ENCODE assay signal across 28 cellular contexts in genomic region chr21:45756029-45756428, GRCh38.
"Had no signal": no experiment of that assay in that cellular context is flagged by ENCODE, and none has a peak within 500 bp of the region (broad histone marks: within the 10 kb centered on the region; RNA-seq: fewer than 3 reads in every experiment).

No MANE protein-coding gene starts in this region.

- H3K27ac Mint-ChIP-seq: dendritic cell treated with granulocyte-macrophage colony-stimulating factor and Interleukin-4, amounts not matched to agents 40 ng/mL and 50 ng/mL, for 4 days; effector memory CD8-positive, alpha-beta T cell; endodermal cell had no signal

- H3K4me1 Mint-ChIP-seq: endodermal cell had no signal

- DNase-seq: colonic mucosa; cortex of kidney; dermis blood vessel endothelial cell; dorsolateral prefrontal cortex; effector CD4-positive, alpha-beta T cell; effector CD8-positive, alpha-beta T cell; effector memory CD4-positive, alpha-beta T cell; effector memory CD8-positive, alpha-beta T cell; endodermal cell; esophagus squamous epithelium; foreskin fibroblast; foreskin keratinocyte; foreskin melanocyte; gastrocnemius medialis; glutamatergic neuron; head of caudate nucleus; heart left ventricle; heart right ventricle had no signal

- H3K4me1 ChIP-seq: colonic mucosa, esophagus muscularis mucosa, esophagus squamous epithelium, foreskin keratinocyte, gastrocnemius medialis, gastroesophageal sphincter, heart left ventricle, heart right ventricle had no signal

- H3K27me3 Mint-ChIP-seq: dendritic cell treated with granulocyte-macrophage colony-stimulating factor and Interleukin-4, amounts not matched to agents 40 ng/mL and 50 ng/mL, for 4 days had no signal

- H3K27me3 ChIP-seq: colonic mucosa, esophagus muscularis mucosa, esophagus squamous epithelium, foreskin keratinocyte, gastrocnemius medialis, gastroesophageal sphincter had no signal

- H3K4me3 ChIP-seq: colonic mucosa, coronary artery, dorsolateral prefrontal cortex, esophagus muscularis mucosa, esophagus squamous epithelium, gastrocnemius medialis, gastroesophageal sphincter, heart left ventricle, heart right ventricle had no signal

- H3K4me3 Mint-ChIP-seq: dendritic cell treated with granulocyte-macrophage colony-stimulating factor and Interleukin-4, amounts not matched to agents 40 ng/mL and 50 ng/mL, for 4 days; effector memory CD8-positive, alpha-beta T cell; endodermal cell had no signal

- FAIRE-seq: colon, endometrium, endothelial cell of umbilical vein, frontal cortex had no signal

- H3K9me3 Mint-ChIP-seq: effector memory CD8-positive, alpha-beta T cell; endodermal cell had no signal

- ATAC-seq: effector memory CD8-positive, alpha-beta T cell; esophagus mucosa; foreskin keratinocyte; gastrocnemius medialis; gastroesophageal sphincter; heart left ventricle; heart right ventricle had no signal

- H3K9me3 ChIP-seq: colonic mucosa, esophagus squamous epithelium had no signal

- H3K36me3 ChIP-seq: colonic mucosa, esophagus muscularis mucosa, esophagus squamous epithelium, gastrocnemius medialis, gastroesophageal sphincter, heart left ventricle had no signal

- H3K27ac ChIP-seq: colonic mucosa, coronary artery, dorsolateral prefrontal cortex, epithelial cell of prostate, esophagus muscularis mucosa, esophagus squamous epithelium, foreskin keratinocyte, gastrocnemius medialis, gastroesophageal sphincter, heart left ventricle, heart right ventricle had no signal
